Comparison of ENCODE assay signal across 1 cellular context in the genomic region with DNA sequence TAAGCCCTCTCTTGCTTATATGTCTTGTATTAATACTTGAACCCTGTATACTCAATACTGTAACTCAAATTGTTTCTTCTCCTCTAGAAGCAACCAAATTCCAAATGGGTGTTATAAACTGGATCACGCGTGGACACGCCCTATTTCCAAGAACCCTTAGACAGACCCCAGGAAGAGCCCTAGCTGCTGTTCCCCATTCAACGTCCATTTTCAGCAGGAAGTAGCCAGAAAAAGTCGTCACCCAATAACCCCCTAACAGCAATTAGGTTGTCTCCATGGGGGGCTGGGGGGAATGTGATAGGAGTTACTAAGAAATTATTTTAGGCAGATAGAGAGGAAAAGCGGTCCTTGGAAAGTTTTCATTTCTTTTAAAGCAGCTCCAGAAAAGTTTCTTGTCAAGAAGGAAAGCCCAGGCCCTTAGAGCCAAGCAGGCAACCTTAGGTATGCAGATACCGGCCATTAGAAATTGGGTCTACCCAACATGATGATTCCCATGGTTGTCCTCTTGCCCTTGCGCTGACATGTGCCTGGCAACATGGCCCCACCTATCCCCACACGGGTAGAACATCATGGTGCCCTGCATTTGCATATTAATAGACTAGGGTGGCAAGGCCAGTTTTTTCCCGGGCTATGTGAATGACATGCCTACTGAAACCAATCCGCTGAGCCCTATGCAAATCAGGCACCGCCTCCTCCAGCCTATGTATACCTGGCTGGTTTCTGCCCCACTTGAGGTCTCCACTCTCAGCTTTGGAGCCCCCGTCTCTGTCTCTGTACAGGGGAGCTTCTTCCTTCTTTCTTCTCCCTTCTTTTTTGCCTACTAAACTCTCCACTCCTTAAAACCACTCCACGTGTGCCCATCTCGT.
TF ChIP-seq lines count a peak whose summit lies in the region.

No MANE protein-coding gene starts in this region.

TF ChIP-seq in K562, 482 proteins besides CTCF, POLR2A, EP300 and RAD21 (continued from another document and continues in another):
- TF ChIP-seq, protein P1, sequence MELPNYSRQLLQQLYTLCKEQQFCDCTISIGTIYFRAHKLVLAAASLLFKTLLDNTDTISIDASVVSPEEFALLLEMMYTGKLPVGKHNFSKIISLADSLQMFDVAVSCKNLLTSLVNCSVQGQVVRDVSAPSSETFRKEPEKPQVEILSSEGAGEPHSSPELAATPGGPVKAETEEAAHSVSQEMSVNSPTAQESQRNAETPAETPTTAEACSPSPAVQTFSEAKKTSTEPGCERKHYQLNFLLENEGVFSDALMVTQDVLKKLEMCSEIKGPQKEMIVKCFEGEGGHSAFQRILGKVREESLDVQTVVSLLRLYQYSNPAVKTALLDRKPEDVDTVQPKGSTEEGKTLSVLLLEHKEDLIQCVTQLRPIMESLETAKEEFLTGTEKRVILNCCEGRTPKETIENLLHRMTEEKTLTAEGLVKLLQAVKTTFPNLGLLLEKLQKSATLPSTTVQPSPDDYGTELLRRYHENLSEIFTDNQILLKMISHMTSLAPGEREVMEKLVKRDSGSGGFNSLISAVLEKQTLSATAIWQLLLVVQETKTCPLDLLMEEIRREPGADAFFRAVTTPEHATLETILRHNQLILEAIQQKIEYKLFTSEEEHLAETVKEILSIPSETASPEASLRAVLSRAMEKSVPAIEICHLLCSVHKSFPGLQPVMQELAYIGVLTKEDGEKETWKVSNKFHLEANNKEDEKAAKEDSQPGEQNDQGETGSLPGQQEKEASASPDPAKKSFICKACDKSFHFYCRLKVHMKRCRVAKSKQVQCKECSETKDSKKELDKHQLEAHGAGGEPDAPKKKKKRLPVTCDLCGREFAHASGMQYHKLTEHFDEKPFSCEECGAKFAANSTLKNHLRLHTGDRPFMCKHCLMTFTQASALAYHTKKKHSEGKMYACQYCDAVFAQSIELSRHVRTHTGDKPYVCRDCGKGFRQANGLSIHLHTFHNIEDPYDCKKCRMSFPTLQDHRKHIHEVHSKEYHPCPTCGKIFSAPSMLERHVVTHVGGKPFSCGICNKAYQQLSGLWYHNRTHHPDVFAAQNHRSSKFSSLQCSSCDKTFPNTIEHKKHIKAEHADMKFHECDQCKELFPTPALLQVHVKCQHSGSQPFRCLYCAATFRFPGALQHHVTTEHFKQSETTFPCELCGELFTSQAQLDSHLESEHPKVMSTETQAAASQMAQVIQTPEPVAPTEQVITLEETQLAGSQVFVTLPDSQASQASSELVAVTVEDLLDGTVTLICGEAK (IDR thresholded peaks at IDR 0.05): no peak
- TF ChIP-seq, protein P1 (CRISPR knock-in tag; IDR thresholded peaks at IDR 0.05): no peak
- TF ChIP-seq SMAD4 (CRISPR knock-in tag; conservative IDR thresholded peaks at IDR 0.05) (peak; percentile 84), SMARCA4 (IDR thresholded peaks at IDR 0.05) (0 out of 2 replicates have a peak, but pooled peaks have one; percentile 31), FOXJ2 (tag; IDR thresholded peaks at IDR 0.05) (0 out of 2 replicates have a peak, but pooled peaks have one; percentile 60), PTTG1 (tag; IDR thresholded peaks at IDR 0.05; ENCODE audit: low read depth) (no peak), STAT5A (IDR thresholded peaks at IDR 0.05; ENCODE audit: borderline replicate concordance, low read length) (peak; percentile 53), ZNF165 (CRISPR knock-in tag; IDR thresholded peaks at IDR 0.05; ENCODE audit: borderline replicate concordance) (no peak), ARID1B (IDR thresholded peaks at IDR 0.05) (peak; percentile 19; the same call in 1 of the 2 replicates), BCL6 (CRISPR knock-in tag; IDR thresholded peaks at IDR 0.05) (no peak), YBX1 (IDR thresholded peaks at IDR 0.05) (no peak), IFI16 (CRISPR knock-in tag; IDR thresholded peaks at IDR 0.05) (0 out of 2 replicates have a peak, but pooled peaks have one; percentile 28), SAFB2 (IDR thresholded peaks at IDR 0.05; ENCODE audit: borderline replicate concordance, low read depth, low read length, severe bottlenecking) (no peak), ZNF589 (CRISPR knock-in tag; IDR thresholded peaks at IDR 0.05; ENCODE audit: low read depth) (peak; percentile 74; the same call in 1 of the 2 replicates), TOE1 (IDR thresholded peaks at IDR 0.05; ENCODE audit: borderline replicate concordance) (no peak; the same call in 1 of the 2 replicates), TOE1 (CRISPR knock-in tag; IDR thresholded peaks at IDR 0.05; ENCODE audit: borderline replicate concordance, low read depth) (no peak), NFE2 (IDR thresholded peaks at IDR 0.05; ENCODE audit: low read depth) (no peak), ZNF23 (CRISPR knock-in tag; IDR thresholded peaks at IDR 0.05) (0 out of 2 replicates have a peak, but pooled peaks have one; percentile 27), PHB (CRISPR knock-in tag; IDR thresholded peaks at IDR 0.05) (no peak), KAT8 (IDR thresholded peaks at IDR 0.05; ENCODE audit: low read depth) (no peak), BRCA1 (IDR thresholded peaks at IDR 0.05) (no peak), BRCA1 (CRISPR knock-in tag; IDR thresholded peaks at IDR 0.05) (no peak), ZKSCAN8 (CRISPR knock-in tag; IDR thresholded peaks at IDR 0.05) (no peak; the same call in 1 of the 2 replicates), ZNF57 (CRISPR knock-in tag; IDR thresholded peaks at IDR 0.05) (no peak; the same call in 1 of the 2 replicates), ELF4 (CRISPR knock-in tag; IDR thresholded peaks at IDR 0.05) (no peak; the same call in 1 of the 2 replicates), KHSRP (IDR thresholded peaks at IDR 0.05) (no peak), DIDO1 (tag; IDR thresholded peaks at IDR 0.05; ENCODE audit: low read depth) (no peak), CBX1 (IDR thresholded peaks at IDR 0.05; ENCODE audit: low read depth) (no peak)
- TF ChIP-seq, protein P2, sequence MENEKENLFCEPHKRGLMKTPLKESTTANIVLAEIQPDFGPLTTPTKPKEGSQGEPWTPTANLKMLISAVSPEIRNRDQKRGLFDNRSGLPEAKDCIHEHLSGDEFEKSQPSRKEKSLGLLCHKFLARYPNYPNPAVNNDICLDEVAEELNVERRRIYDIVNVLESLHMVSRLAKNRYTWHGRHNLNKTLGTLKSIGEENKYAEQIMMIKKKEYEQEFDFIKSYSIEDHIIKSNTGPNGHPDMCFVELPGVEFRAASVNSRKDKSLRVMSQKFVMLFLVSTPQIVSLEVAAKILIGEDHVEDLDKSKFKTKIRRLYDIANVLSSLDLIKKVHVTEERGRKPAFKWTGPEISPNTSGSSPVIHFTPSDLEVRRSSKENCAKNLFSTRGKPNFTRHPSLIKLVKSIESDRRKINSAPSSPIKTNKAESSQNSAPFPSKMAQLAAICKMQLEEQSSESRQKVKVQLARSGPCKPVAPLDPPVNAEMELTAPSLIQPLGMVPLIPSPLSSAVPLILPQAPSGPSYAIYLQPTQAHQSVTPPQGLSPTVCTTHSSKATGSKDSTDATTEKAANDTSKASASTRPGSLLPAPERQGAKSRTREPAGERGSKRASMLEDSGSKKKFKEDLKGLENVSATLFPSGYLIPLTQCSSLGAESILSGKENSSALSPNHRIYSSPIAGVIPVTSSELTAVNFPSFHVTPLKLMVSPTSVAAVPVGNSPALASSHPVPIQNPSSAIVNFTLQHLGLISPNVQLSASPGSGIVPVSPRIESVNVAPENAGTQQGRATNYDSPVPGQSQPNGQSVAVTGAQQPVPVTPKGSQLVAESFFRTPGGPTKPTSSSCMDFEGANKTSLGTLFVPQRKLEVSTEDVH (IDR thresholded peaks at IDR 0.05; ENCODE audit: low read depth, partially characterized antibody): peak; percentile 94
- TF ChIP-seq, protein P3, sequence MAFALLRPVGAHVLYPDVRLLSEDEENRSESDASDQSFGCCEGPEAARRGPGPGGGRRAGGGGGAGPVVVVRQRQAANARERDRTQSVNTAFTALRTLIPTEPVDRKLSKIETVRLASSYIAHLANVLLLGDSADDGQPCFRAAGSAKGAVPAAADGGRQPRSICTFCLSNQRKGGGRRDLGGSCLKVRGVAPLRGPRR (CRISPR knock-in tag; IDR thresholded peaks at IDR 0.05): no peak; the same call in 1 of the 2 replicates
- TF ChIP-seq, protein P4, sequence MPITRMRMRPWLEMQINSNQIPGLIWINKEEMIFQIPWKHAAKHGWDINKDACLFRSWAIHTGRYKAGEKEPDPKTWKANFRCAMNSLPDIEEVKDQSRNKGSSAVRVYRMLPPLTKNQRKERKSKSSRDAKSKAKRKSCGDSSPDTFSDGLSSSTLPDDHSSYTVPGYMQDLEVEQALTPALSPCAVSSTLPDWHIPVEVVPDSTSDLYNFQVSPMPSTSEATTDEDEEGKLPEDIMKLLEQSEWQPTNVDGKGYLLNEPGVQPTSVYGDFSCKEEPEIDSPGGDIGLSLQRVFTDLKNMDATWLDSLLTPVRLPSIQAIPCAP (CRISPR knock-in tag; IDR thresholded peaks at IDR 0.05; ENCODE audit: borderline replicate concordance): no peak
- TF ChIP-seq, protein P5, sequence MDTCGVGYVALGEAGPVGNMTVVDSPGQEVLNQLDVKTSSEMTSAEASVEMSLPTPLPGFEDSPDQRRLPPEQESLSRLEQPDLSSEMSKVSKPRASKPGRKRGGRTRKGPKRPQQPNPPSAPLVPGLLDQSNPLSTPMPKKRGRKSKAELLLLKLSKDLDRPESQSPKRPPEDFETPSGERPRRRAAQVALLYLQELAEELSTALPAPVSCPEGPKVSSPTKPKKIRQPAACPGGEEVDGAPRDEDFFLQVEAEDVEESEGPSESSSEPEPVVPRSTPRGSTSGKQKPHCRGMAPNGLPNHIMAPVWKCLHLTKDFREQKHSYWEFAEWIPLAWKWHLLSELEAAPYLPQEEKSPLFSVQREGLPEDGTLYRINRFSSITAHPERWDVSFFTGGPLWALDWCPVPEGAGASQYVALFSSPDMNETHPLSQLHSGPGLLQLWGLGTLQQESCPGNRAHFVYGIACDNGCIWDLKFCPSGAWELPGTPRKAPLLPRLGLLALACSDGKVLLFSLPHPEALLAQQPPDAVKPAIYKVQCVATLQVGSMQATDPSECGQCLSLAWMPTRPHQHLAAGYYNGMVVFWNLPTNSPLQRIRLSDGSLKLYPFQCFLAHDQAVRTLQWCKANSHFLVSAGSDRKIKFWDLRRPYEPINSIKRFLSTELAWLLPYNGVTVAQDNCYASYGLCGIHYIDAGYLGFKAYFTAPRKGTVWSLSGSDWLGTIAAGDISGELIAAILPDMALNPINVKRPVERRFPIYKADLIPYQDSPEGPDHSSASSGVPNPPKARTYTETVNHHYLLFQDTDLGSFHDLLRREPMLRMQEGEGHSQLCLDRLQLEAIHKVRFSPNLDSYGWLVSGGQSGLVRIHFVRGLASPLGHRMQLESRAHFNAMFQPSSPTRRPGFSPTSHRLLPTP (IDR thresholded peaks at IDR 0.05; ENCODE audit: borderline replicate concordance, extremely low read depth, insufficient read length): no peak
- TF ChIP-seq, protein P6, sequence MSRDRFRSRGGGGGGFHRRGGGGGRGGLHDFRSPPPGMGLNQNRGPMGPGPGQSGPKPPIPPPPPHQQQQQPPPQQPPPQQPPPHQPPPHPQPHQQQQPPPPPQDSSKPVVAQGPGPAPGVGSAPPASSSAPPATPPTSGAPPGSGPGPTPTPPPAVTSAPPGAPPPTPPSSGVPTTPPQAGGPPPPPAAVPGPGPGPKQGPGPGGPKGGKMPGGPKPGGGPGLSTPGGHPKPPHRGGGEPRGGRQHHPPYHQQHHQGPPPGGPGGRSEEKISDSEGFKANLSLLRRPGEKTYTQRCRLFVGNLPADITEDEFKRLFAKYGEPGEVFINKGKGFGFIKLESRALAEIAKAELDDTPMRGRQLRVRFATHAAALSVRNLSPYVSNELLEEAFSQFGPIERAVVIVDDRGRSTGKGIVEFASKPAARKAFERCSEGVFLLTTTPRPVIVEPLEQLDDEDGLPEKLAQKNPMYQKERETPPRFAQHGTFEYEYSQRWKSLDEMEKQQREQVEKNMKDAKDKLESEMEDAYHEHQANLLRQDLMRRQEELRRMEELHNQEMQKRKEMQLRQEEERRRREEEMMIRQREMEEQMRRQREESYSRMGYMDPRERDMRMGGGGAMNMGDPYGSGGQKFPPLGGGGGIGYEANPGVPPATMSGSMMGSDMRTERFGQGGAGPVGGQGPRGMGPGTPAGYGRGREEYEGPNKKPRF (IDR thresholded peaks at IDR 0.05; ENCODE audit: low read depth, low read length): no peak
